In the genomic region with DNA sequence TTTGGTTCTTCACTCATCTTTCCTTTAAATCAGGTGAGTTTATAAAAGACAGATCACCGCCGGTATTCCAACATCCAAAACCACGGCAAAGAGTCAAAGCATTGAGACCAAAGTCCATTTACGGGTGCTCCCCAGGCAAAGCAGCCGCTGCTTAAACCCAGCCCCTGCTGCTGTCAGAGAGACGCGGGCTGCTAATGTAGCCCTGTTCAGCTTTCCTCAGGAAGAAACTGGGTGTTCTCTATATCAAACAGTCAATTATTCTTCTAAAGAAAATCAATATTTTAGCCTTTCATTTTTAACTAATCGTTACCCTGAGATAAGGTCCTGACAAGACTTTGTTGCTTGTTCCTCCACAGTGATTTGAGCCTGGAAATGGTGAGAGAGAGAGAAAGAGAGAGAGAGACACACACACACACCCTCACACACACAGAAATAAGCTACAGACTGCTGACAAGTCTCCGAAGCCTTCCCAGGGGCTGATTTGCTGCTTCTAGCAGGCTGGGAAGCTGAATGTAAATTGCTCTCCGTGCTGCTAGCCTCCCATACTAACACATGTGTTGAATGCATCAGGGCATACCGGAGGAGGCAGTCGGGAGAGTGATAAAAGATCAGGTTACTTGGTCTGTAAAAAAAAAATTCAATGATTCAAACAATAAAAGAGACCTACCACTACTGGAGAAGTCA, we compare ENCODE assay signal across 9 cellular contexts.
DNase-seq lines count a peak whose midpoint lies in the region; ATAC-seq and TF ChIP-seq lines count a peak whose summit lies in the region.
"Had no signal": no experiment of that assay in that cellular context is flagged by ENCODE, and none has a peak within 500 bp of the region (broad histone marks: within the 10 kb centered on the region; RNA-seq: fewer than 3 reads in every experiment).

No MANE protein-coding gene starts in this region.

- no peaks in the 10 kb centered on the region for H3K9me3 ChIP-seq in ovary
- H3K9me3 ChIP-seq: SJSA1, upper lobe of left lung had no signal

- no peak for TF ChIP-seq POLR2A in ovary (IDR thresholded peaks at IDR 0.05)

- H3K36me3 Mint-ChIP-seq in activated naive CD8-positive, alpha-beta T cell treated with anti-CD3 and anti-CD28 coated beads for 36 hours = no peaks in the 10 kb centered on the region

- no peak overlapping the region for H3K27ac ChIP-seq in ovary
- H3K27ac ChIP-seq: SJSA1, upper lobe of left lung had no signal

- H3K4me3 ChIP-seq in ovary = no peak overlapping the region
- H3K4me3 ChIP-seq: SJSA1 had no signal

- intact Hi-C loops in left cardiac atrium (cut with DNase I) (no loop called here), ovary (cut with DNase I) (no loop called here)

- H3K27me3 ChIP-seq in ovary = no peaks in the 10 kb centered on the region
- H3K27me3 ChIP-seq: upper lobe of left lung had no signal

- peak overlapping the region; percentile 4 for H3K27ac Mint-ChIP-seq in activated naive CD8-positive, alpha-beta T cell treated with anti-CD3 and anti-CD28 coated beads for 36 hours

- peak overlapping the region; percentile 59 for H3K4me3 Mint-ChIP-seq in activated naive CD8-positive, alpha-beta T cell treated with anti-CD3 and anti-CD28 coated beads for 36 hours

- peak; percentile 48 for ATAC-seq in GM21423 (IDR thresholded peaks at IDR 0.05; ENCODE audit: unreplicated experiment)
- peak; percentile 74 to 85 for ATAC-seq in left cardiac atrium
- no peak for ATAC-seq in GM18870 (IDR thresholded peaks at IDR 0.05; ENCODE audit: unreplicated experiment)

- H3K9me3 Mint-ChIP-seq in activated naive CD8-positive, alpha-beta T cell treated with anti-CD3 and anti-CD28 coated beads for 36 hours = peaks cover 3% of the 10 kb centered on the region

- peaks cover 16% of the 10 kb centered on the region for H3K4me1 Mint-ChIP-seq in activated naive CD8-positive, alpha-beta T cell treated with anti-CD3 and anti-CD28 coated beads for 36 hours

- H3K36me3 ChIP-seq in ovary = no peaks in the 10 kb centered on the region
- H3K36me3 ChIP-seq: SJSA1, upper lobe of left lung had no signal

- WGBS in ovary, 3 donors = 0 to 2% (median 1%) methylated on average over 12 of the region's 12 CpGs

- peak; percentile 75 for DNase-seq in NCI-H2107 treated with DMSO at 0.1 percent for 48 hours (lab: John Stamatoyannopoulos, UW; ENCODE audit: unreplicated experiment)
- no peak for DNase-seq in activated naive CD8-positive, alpha-beta T cell treated with anti-CD3 and anti-CD28 coated beads for 36 hours
- DNase-seq in left cardiac atrium = peak; percentile 28
- DNase-seq in ovary = peak; percentile 8 to 36 (median 19)
- no peak for DNase-seq in 8988T
- DNase-seq: upper lobe of left lung had no signal

- H3K4me1 ChIP-seq in ovary (ENCODE audit: insufficient read depth) = peaks cover 2% of the 10 kb centered on the region
- H3K4me1 ChIP-seq: SJSA1 had no signal

- TF ChIP-seq CTCF in ovary (IDR thresholded peaks at IDR 0.05) = no peak

- H3K27me3 Mint-ChIP-seq in activated naive CD8-positive, alpha-beta T cell treated with anti-CD3 and anti-CD28 coated beads for 36 hours = peaks cover 52% of the 10 kb centered on the region

- no peak for TF ChIP-seq EP300 in ovary (IDR thresholded peaks at IDR 0.05)

Comparison
In these comparisons a context has a peak if more than half of its experiments do, and no peak if none do; other contexts are left out.
1. DNase-seq: peak in NCI-H2107 treated with DMSO at 0.1 percent for 48 hours (single experiment), left cardiac atrium (single experiment) and ovary (5 of 5); none in activated naive CD8-positive, alpha-beta T cell treated with anti-CD3 and anti-CD28 coated beads for 36 hours (single experiment) and 8988T (single experiment).